Comparison of ENCODE assay signal across 21 cellular contexts in the genomic region with DNA sequence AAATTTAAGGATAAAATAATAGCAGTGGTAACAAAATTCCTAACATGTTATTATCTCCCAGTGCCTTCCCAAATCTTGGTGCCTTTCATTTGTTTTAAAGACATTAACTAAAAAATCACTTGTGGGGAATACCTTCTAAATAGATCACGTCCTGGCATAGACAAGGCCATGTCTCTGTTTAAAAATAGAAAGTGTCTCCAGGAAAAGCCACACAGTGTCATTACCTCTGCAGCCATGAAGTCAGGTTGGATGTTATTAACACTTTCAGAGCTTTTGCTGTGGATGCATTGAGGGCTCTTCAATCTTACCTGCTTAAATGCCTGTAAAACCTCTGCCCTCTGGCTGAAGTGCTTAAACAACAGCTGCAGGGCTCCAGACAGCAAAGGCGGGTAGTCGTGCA.
"Had no signal": no experiment of that assay in that cellular context is flagged by ENCODE, and none has a peak within 500 bp of the region (broad histone marks: within the 10 kb centered on the region; RNA-seq: fewer than 3 reads in every experiment).

No MANE protein-coding gene starts in this region.

- ATAC-seq: esophagus mucosa, gastrocnemius medialis, mucosa of descending colon had no signal

- H3K4me1 ChIP-seq: thyroid gland had no signal

- H3K4me3 Mint-ChIP-seq: memory B cell, naive B cell, neural crest cell had no signal

- H3K27me3 ChIP-seq: brain microvascular endothelial cell, gastrocnemius medialis, heart left ventricle, thyroid gland had no signal

- H3K27ac ChIP-seq: brain microvascular endothelial cell, gastrocnemius medialis, heart left ventricle, left ventricle myocardium inferior, thyroid gland had no signal

- H3K4me1 Mint-ChIP-seq: memory B cell, naive B cell, neural crest cell had no signal

- H3K27me3 Mint-ChIP-seq: memory B cell, naive B cell had no signal

- H3K9me3 ChIP-seq: gastrocnemius medialis, heart left ventricle, left ventricle myocardium inferior, mucosa of descending colon, thyroid gland had no signal

- DNase-seq: activated CD4-positive, alpha-beta T cell treated with anti-CD3 and anti-CD28 coated beads for 1 hour; activated CD8-positive, alpha-beta memory T cell treated with anti-CD3 and anti-CD28 coated beads for 24 hours; activated CD8-positive, alpha-beta memory T cell treated with anti-CD3 and anti-CD28 coated beads, Interleukin-2, amount 50 U/mL, for 48 hours; activated effector memory CD4-positive, alpha-beta T cell treated with Interleukin-2 at 50 U/mL for 16 hours; activated naive CD4-positive, alpha-beta T cell treated with anti-CD3 and anti-CD28 coated beads, Interleukin-2, amount 50 U/mL, for 16 hours; activated T-cell treated with anti-CD3 and anti-CD28 coated beads, Interleukin-2, amount 50 U/mL, for 48 hours; aorta; brain microvascular endothelial cell; effector CD8-positive, alpha-beta T cell; gastrocnemius medialis; heart left ventricle; left ventricle myocardium inferior; mucosa of descending colon; naive B cell; stimulated activated CD4-positive, alpha-beta T cell treated with anti-CD3 and anti-CD28 coated beads, Interleukin-12 subunit alpha, Interleukin-12 subunit beta, amount 100 ng/mL, for 4 hours; stimulated activated CD4-positive, alpha-beta T cell treated with anti-CD3 and anti-CD28 coated beads, Interleukin-2, amount 100 ng/mL, for 24 hours; stimulated activated naive CD4-positive, alpha-beta T cell treated with Interleukin-2 at 50 U/mL for 16 hours; thyroid gland had no signal

- H3K4me3 ChIP-seq: gastrocnemius medialis, heart left ventricle, left ventricle myocardium inferior, mucosa of descending colon, thyroid gland had no signal

- H3K27ac Mint-ChIP-seq: memory B cell, naive B cell had no signal
